15 cellular contexts compared by ENCODE assay signal in genomic region chr11:57646221-57646620, GRCh38. TPM values are rescaled to one million over a fixed set of nuclear protein-coding genes. Genes with fewer than 3 reads are reported as not detected.
A peak's percentile ranks its signal among the peaks of the same experiment; 100 is the strongest.
DNase-seq lines count a peak whose midpoint lies in the region; ATAC-seq and TF ChIP-seq lines count a peak whose summit lies in the region.
"Had no signal": no experiment of that assay in that cellular context is flagged by ENCODE, and none has a peak within 500 bp of the region (broad histone marks: within the 10 kb centered on the region; RNA-seq: fewer than 3 reads in every experiment).

No MANE protein-coding gene starts in this region.

- H3K4ac ChIP-seq in neuronal stem cell (ENCODE audit: low read length): no peak overlapping the region

- no peaks in the 10 kb centered on the region for H3K27me3 ChIP-seq in neuronal stem cell (ENCODE audit: control insufficient read depth in 3 of 3, insufficient read depth in 3 of 3, low read depth in 1 of 3, low read length in 3 of 3)
- H3K27me3 ChIP-seq: testis had no signal

- H3K4me2 ChIP-seq in neuronal stem cell (ENCODE audit: insufficient read depth, low read length, poor library complexity, severe bottlenecking): no peak overlapping the region

- H3K9me3 Mint-ChIP-seq in endothelial cell (ENCODE audit: unreplicated experiment): no peaks in the 10 kb centered on the region

- H3K36me3 Mint-ChIP-seq in endothelial cell (ENCODE audit: low read depth, unreplicated experiment): peaks cover 6% of the 10 kb centered on the region

- ATAC-seq in HG02678 (IDR thresholded peaks at IDR 0.05; ENCODE audit: unreplicated experiment) (peak; percentile 48), GM21367 (IDR thresholded peaks at IDR 0.05; ENCODE audit: unreplicated experiment) (no peak), GM18519 (IDR thresholded peaks at IDR 0.05; ENCODE audit: low FRiP score, unreplicated experiment) (no peak)

- H3K27me3 Mint-ChIP-seq in endothelial cell (ENCODE audit: unreplicated experiment): peaks cover 35% of the 10 kb centered on the region

- peaks cover 85% of the 10 kb centered on the region for H3K4me1 Mint-ChIP-seq in endothelial cell (ENCODE audit: unreplicated experiment)

- H3K79me1 ChIP-seq in neuronal stem cell (ENCODE audit: low read depth, low read length): peaks cover 4% of the 10 kb centered on the region

- no peak overlapping the region for H2BK5ac ChIP-seq in neuronal stem cell (ENCODE audit: low read length)

- H3K4me3 ChIP-seq in neuronal stem cell (ENCODE audit: low read length in 2 of 2): no peak overlapping the region
- H3K4me3 ChIP-seq: adrenal gland, testis had no signal

- no peak overlapping the region for H3K18ac ChIP-seq in neuronal stem cell (ENCODE audit: low read length)

- H3K27ac ChIP-seq in neuronal stem cell (replicated peaks; ENCODE audit: low read length): peak overlapping the region; percentile 86
- H3K27ac ChIP-seq: adrenal gland had no signal

- H4K8ac ChIP-seq in neuronal stem cell (ENCODE audit: low read depth, low read length): no peak overlapping the region

- no peak overlapping the region for H2BK15ac ChIP-seq in neuronal stem cell (ENCODE audit: low read length)

- H3K14ac ChIP-seq in neuronal stem cell (ENCODE audit: low read length): no peak overlapping the region

- no peaks in the 10 kb centered on the region for H3K9me3 ChIP-seq in neuronal stem cell (replicated peaks in 1 of 2; ENCODE audit: control insufficient read depth in 2 of 2, insufficient read depth in 1 of 2, low read depth in 1 of 2, low read length in 2 of 2)
- H3K9me3 ChIP-seq: adrenal gland, testis had no signal

- TF ChIP-seq CTCF in endothelial cell (IDR thresholded peaks at IDR 0.05; ENCODE audit: unreplicated experiment): no peak

- H2BK120ac ChIP-seq in neuronal stem cell (ENCODE audit: low read depth, low read length): no peak overlapping the region

- no peak overlapping the region for H2AK5ac ChIP-seq in neuronal stem cell (ENCODE audit: low read depth, low read length)

- H3K36me3 ChIP-seq in neuronal stem cell (replicated peaks in 1 of 2; ENCODE audit: control insufficient read depth in 2 of 2, insufficient read depth in 2 of 2, low read length in 2 of 2): peaks cover 10 to 54% of the 10 kb centered on the region in 2 donors
- H3K36me3 ChIP-seq: adrenal gland had no signal

- H3K4me3 Mint-ChIP-seq in endothelial cell (ENCODE audit: unreplicated experiment): peak overlapping the region; percentile 79

- peak overlapping the region; percentile 78 for H3K27ac Mint-ChIP-seq in endothelial cell (ENCODE audit: unreplicated experiment)

- H3K23ac ChIP-seq in neuronal stem cell (ENCODE audit: low read depth, low read length, poor library complexity): no peak overlapping the region

- peaks cover 55 to 72% of the 10 kb centered on the region in 2 donors for H3K4me1 ChIP-seq in neuronal stem cell (ENCODE audit: control insufficient read depth in 2 of 2, insufficient read depth in 1 of 2, low read depth in 1 of 2, low read length in 2 of 2)

- no peak overlapping the region for H2AFZ ChIP-seq in neuronal stem cell (ENCODE audit: low read length)

- no peak overlapping the region for H2BK12ac ChIP-seq in neuronal stem cell (ENCODE audit: low read length)

- DNase-seq in CD1c-positive myeloid dendritic cell (ENCODE audit: extremely low spot score) (peak; percentile 81), endothelial cell (ENCODE audit: low spot score) (no peak), neuronal stem cell (ENCODE audit: low spot score) (no peak), OCI-M2 (lab: John Stamatoyannopoulos, UW; ENCODE audit: unreplicated experiment) (no peak), SHP77 treated with DMSO at 0.1 percent for 48 hours (lab: John Stamatoyannopoulos, UW) (no peak)
- DNase-seq: activated CD4-positive, CD25-positive, alpha-beta regulatory T cell treated with anti-CD3 and anti-CD28 coated beads, Interleukin-2, amount 50 U/mL, for 72 hours; activated T-cell treated with anti-CD3 and anti-CD28 coated beads, Interleukin-2, amount 50 U/mL, for 1 hour; mammary epithelial cell; NCI-H1436 treated with DMSO at 0.1 percent for 48 hours; T-helper 1 cell; testis had no signal

- H4K91ac ChIP-seq in neuronal stem cell (ENCODE audit: low read depth, low read length, poor library complexity): no peak overlapping the region

- H3K9ac ChIP-seq in neuronal stem cell (ENCODE audit: low read depth, low read length, poor library complexity): peak overlapping the region; percentile 51

- WGBS in neuronal stem cell (ENCODE audit: extremely low coverage in 2 of 2, insufficient read length in 2 of 2, insufficient replicate concordance in 1 of 2), 2 donors: no CpG with 5 or more reads among the region's 7 CpGs

RNA-seq across cellular contexts. Expression of gene YPEL4, which starts 3.5 kb away (rescaled TPM):
- total RNA-seq in endothelial cell (ENCODE audit: unreplicated experiment): not detected
- polyA plus RNA-seq in neuronal stem cell (2013, experiment 1 of 2): 0.13 TPM
- polyA plus RNA-seq in neuronal stem cell (2013, experiment 2 of 2): 0.04 TPM

RNA-seq across cellular contexts. Expression of gene CLP1, which starts 11.3 kb away (rescaled TPM):
- total RNA-seq in endothelial cell (ENCODE audit: unreplicated experiment): 31.1 TPM
- 8.7 TPM for polyA plus RNA-seq in neuronal stem cell (2013, experiment 1 of 2)
- polyA plus RNA-seq in neuronal stem cell (2013, experiment 2 of 2): 8.7 TPM

RNA-seq across cellular contexts. Expression of gene ZDHHC5, which starts 21.7 kb away (rescaled TPM):
- total RNA-seq in endothelial cell (ENCODE audit: unreplicated experiment): 78.3 TPM
- polyA plus RNA-seq in neuronal stem cell (2013, experiment 1 of 2): 20.9 TPM
- polyA plus RNA-seq in neuronal stem cell (2013, experiment 2 of 2): 21.0 TPM

RNA-seq across cellular contexts. Expression of gene SERPING1, which starts 48.7 kb away (rescaled TPM):
- 347 TPM for total RNA-seq in endothelial cell (ENCODE audit: unreplicated experiment)
- 78.6 TPM for polyA plus RNA-seq in neuronal stem cell (2013, experiment 1 of 2)
- 79.6 TPM for polyA plus RNA-seq in neuronal stem cell (2013, experiment 2 of 2)
